In the genomic region with DNA sequence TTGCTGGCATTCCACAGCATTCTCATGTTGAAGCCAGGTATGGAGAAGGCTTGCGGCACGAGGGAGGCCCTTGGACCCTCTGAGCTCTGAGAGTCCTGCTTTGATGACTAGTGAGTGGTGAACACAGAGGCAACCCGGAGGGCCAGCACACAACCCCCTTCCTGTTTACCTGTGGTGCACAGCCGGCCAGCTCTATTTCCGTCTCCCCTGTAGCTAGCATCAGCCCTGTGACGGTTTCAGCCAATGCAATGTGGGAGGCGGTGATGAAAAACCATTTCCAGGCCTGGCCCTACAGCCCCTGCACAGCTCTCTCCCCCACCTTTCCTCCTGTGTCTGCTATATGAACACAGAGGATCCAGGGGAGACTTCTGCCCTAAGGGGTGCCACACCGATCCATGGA, we compare ENCODE assay signal across 16 cellular contexts.
DNase-seq lines count a peak whose midpoint lies in the region; ATAC-seq and TF ChIP-seq lines count a peak whose summit lies in the region.
"Had no signal": no experiment of that assay in that cellular context is flagged by ENCODE, and none has a peak within 500 bp of the region (broad histone marks: within the 10 kb centered on the region; RNA-seq: fewer than 3 reads in every experiment).

No MANE protein-coding gene starts in this region.

- no peaks in the 10 kb centered on the region for H3K36me3 ChIP-seq in Panc1 (ENCODE audit: control insufficient read depth, insufficient read depth, low read length)
- no peaks in the 10 kb centered on the region for H3K36me3 ChIP-seq in esophagus squamous epithelium
- H3K36me3 ChIP-seq: BLaER1, HAP-1, MG63 had no signal

- DNase-seq in activated gamma-delta T cell treated with Interleukin-2 at 50 U/mL for 16 hours = peak; percentile 10
- no peak for DNase-seq in activated gamma-delta T cell (lab: John Stamatoyannopoulos, UW)
- DNase-seq in Panc1 (ENCODE audit: low read depth, low spot score) = no peak
- no peak for DNase-seq in esophagus squamous epithelium (lab: John Stamatoyannopoulos, UW)
- DNase-seq in G401 (ENCODE audit: low spot score) = no peak
- DNase-seq: Karpas-422, MG63, NCI-H1092 treated with DMSO at 0.1 percent for 48 hours, NCI-H2227 treated with DMSO at 0.1 percent for 48 hours, NCI-H524, RPMI8226, SIG-M5 had no signal

- POLR2A ChIA-PET in Panc1 (lab: Charles Lee) = no interaction called here

- intact Hi-C loops in Panc1 (cut with micrococcal nuclease; ENCODE audit: unreplicated experiment) = loop anchor here (10.0 kb wide), 1 partner anchor 203 kb away; a partner anchor contains a TSS
- intact Hi-C loops in esophagus squamous epithelium (cut with DNase I) = no loop called here

- H3K27me3 ChIP-seq in Panc1 (ENCODE audit: control insufficient read depth, insufficient read depth, low read length) = peaks cover 25% of the 10 kb centered on the region
- H3K27me3 ChIP-seq in esophagus squamous epithelium = peaks cover 0 to 58% (median 0%) of the 10 kb centered on the region in 4 donors
- H3K27me3 ChIP-seq: BLaER1 had no signal

- H3K9me3 ChIP-seq in Panc1 (ENCODE audit: control insufficient read depth, insufficient read depth, low read depth, low read length) = no peaks in the 10 kb centered on the region
- no peaks in the 10 kb centered on the region for H3K9me3 ChIP-seq in esophagus squamous epithelium
- H3K9me3 ChIP-seq: BLaER1, HAP-1, MG63 had no signal

- no peaks in the 10 kb centered on the region for H3K4me1 ChIP-seq in Panc1 (ENCODE audit: control insufficient read depth, insufficient read depth, low read length)
- no peaks in the 10 kb centered on the region for H3K4me1 ChIP-seq in esophagus squamous epithelium
- H3K4me1 ChIP-seq: BLaER1, HAP-1 had no signal

- BruUV-seq in Panc1 (replicated peaks; lab: Mats Ljungman, UMichigan) = no TSS peak

- TF ChIP-seq POLR2A in esophagus squamous epithelium (IDR thresholded peaks at IDR 0.05) = no peak

- in situ Hi-C loops in Panc1 (cut with HindIII; ENCODE audit: low pct_unique_long_range_greater_than_20kb, low sequenced_read_pairs) = no loop called here
- in situ Hi-C loops in G401 (cut with HindIII; ENCODE audit: low sequenced_read_pairs) = no loop called here

- ATAC-seq in HG02678 (IDR thresholded peaks at IDR 0.05; ENCODE audit: unreplicated experiment) (peak; percentile 58), Panc1 (peak; percentile 38; the same call in 1 of the 2 replicates), HG02973 (IDR thresholded peaks at IDR 0.05; ENCODE audit: unreplicated experiment) (no peak)

- CTCF ChIA-PET in Panc1 (lab: Charles Lee) = no interaction called here

- TF ChIP-seq CTCF in Panc1 (IDR thresholded peaks at IDR 0.05) (no peak), esophagus squamous epithelium (IDR thresholded peaks at IDR 0.05) (no peak)

- H3K4me3 ChIP-seq in Panc1 (ENCODE audit: low read depth in 2 of 2, low read length in 2 of 2) = no peak overlapping the region
- H3K4me3 ChIP-seq in esophagus squamous epithelium = no peak overlapping the region
- H3K4me3 ChIP-seq: BLaER1, HAP-1, MG63 had no signal

- 63 to 78% methylated on average over 4 to 8 of the region's 8 CpGs for WGBS in esophagus squamous epithelium, 2 donors

- H3K27ac ChIP-seq in Panc1 (ENCODE audit: low read length) = no peak overlapping the region
- H3K27ac ChIP-seq in esophagus squamous epithelium = no peak overlapping the region
- H3K27ac ChIP-seq: BLaER1 had no signal
